Comparison of ENCODE assay signal across 10 cellular contexts in genomic region chr9:134375430-134376385, GRCh38. TPM values are rescaled to one million over a fixed set of nuclear protein-coding genes. Genes with fewer than 3 reads are reported as not detected.
A peak's percentile ranks its signal among the peaks of the same experiment; 100 is the strongest.
DNase-seq lines count a peak whose midpoint lies in the region; ATAC-seq and TF ChIP-seq lines count a peak whose summit lies in the region.
"Had no signal": no experiment of that assay in that cellular context is flagged by ENCODE, and none has a peak within 500 bp of the region (broad histone marks: within the 10 kb centered on the region; RNA-seq: fewer than 3 reads in every experiment).

No MANE protein-coding gene starts in this region.

- peaks cover 4% of the 10 kb centered on the region; the same call in 1 of the 2 replicates for H3K4me1 ChIP-seq in HEK293 (ENCODE audit: control insufficient read depth, insufficient read depth, low read length)
- peaks cover 97 to 100% of the 10 kb centered on the region in 2 donors for H3K4me1 ChIP-seq in gastrocnemius medialis

- no peaks in the 10 kb centered on the region for H3K27me3 ChIP-seq in gastrocnemius medialis

- CTCF ChIA-PET in HEK293 (lab: Yijun Ruan, JAX) = no interaction called here

- no peaks in the 10 kb centered on the region for H3K9me3 ChIP-seq in HEK293 (ENCODE audit: control insufficient read depth, insufficient read depth, low read depth, low read length)
- no peaks in the 10 kb centered on the region for H3K9me3 ChIP-seq in gastrocnemius medialis

- intact Hi-C loops in gastrocnemius medialis (cut with DNase I; ENCODE audit: low total_unique reads) = loop anchor here (1.0 to 2.0 kb wide), 4 partner anchors 35 to 67 kb away; no protein-coding TSS in a partner anchor

- POLR2A ChIA-PET in HEK293 (lab: Yijun Ruan, JAX) = no interaction called here

- H3K4me3 ChIP-seq in HEK293 (ENCODE audit: low read depth, low read length) = no peak overlapping the region
- peak overlapping the region; percentile 35 to 56 (median 47) for H3K4me3 ChIP-seq in gastrocnemius medialis

- peak in 1 of 2 donors; percentile 74 for TF ChIP-seq POLR2A in gastrocnemius medialis (IDR thresholded peaks at IDR 0.05)

- no peak for TF ChIP-seq CTCF in HEK293 (tag by site-specific recombination; IDR thresholded peaks at IDR 0.05)
- TF ChIP-seq CTCF in gastrocnemius medialis (IDR thresholded peaks at IDR 0.05 in 4 of 5, conservative IDR thresholded peaks at IDR 0.05 in 1 of 5) = peak in 2 of 5 experiments; percentile 28 to 36

- peak; percentile 31 to 34 for ATAC-seq in gastrocnemius medialis
- no peak for ATAC-seq in HG03432 (IDR thresholded peaks at IDR 0.05; ENCODE audit: unreplicated experiment)

- in situ Hi-C loops in gastrocnemius medialis (cut with MboI; ENCODE audit: low sequenced_read_pairs in 4 of 4) = no loop called here

- DNase-seq in brain pericyte (ENCODE audit: low read depth, low spot score) (peak; percentile 93), iPS-NIHi7 (ENCODE audit: extremely low spot score) (peak; percentile 43), gastrocnemius medialis (peak; percentile 85 to 96), NCI-H345 treated with DMSO at 0.1 percent for 48 hours (lab: John Stamatoyannopoulos, UW; ENCODE audit: unreplicated experiment) (no peak), middle frontal gyrus (ENCODE audit: extremely low spot score, low spot score) (no peak)
- no peak for DNase-seq in activated CD4-positive, alpha-beta T cell treated with anti-CD3 and anti-CD28 coated beads, Interleukin-2, amount 50 U/mL, for 48 hours
- DNase-seq: activated CD8-positive, alpha-beta memory T cell treated with anti-CD3 and anti-CD28 coated beads for 24 hours; NCI-H2081 had no signal

- H3K36me3 ChIP-seq in HEK293 (ENCODE audit: control insufficient read depth in 2 of 2, insufficient read depth in 1 of 2, low read length in 2 of 2) (no peaks in the 10 kb centered on the region), gastrocnemius medialis (no peaks in the 10 kb centered on the region)

- H3K27ac ChIP-seq in HEK293 (ENCODE audit: extremely low read depth, low read depth, low read length) = no peak overlapping the region
- H3K27ac ChIP-seq in gastrocnemius medialis = peak overlapping the region; percentile 90 to 100 (median 100)

TF ChIP-seq in HEK293, 187 proteins besides CTCF, POLR2A, EP300 and RAD21:
- TF ChIP-seq ZFHX2 (tag by site-specific recombination; conservative IDR thresholded peaks at IDR 0.05) = peak; percentile 54; the same call in 1 of the 2 replicates
- TF ChIP-seq GLIS1 (tag by site-specific recombination; IDR thresholded peaks at IDR 0.05) = peak; percentile 78
- no peak for TF ChIP-seq ZNF580 (tag by site-specific recombination; IDR thresholded peaks at IDR 0.05)
- no peak for TF ChIP-seq ZNF701 (tag by site-specific recombination; IDR thresholded peaks at IDR 0.05)
- peak; percentile 98 for TF ChIP-seq ZIC2 (tag by site-specific recombination; IDR thresholded peaks at IDR 0.05)
- TF ChIP-seq EGR2 (tag by site-specific recombination; IDR thresholded peaks at IDR 0.05; ENCODE audit: low read depth) = peak; percentile 32; the same call in 1 of the 2 replicates
- TF ChIP-seq WT1 (tag by site-specific recombination; IDR thresholded peaks at IDR 0.05) = no peak
- peak; percentile 63; the same call in 1 of the 2 replicates for TF ChIP-seq ZNF600 (tag by site-specific recombination; IDR thresholded peaks at IDR 0.05)
- TF ChIP-seq ZNF585B (tag by site-specific recombination; IDR thresholded peaks at IDR 0.05) = no peak
- no peak for TF ChIP-seq ZNF792 (tag by site-specific recombination; IDR thresholded peaks at IDR 0.05)
- no peak for TF ChIP-seq ZBTB21 (tag by site-specific recombination; IDR thresholded peaks at IDR 0.05)
- TF ChIP-seq GFI1B (tag by site-specific recombination; IDR thresholded peaks at IDR 0.05) = no peak
- no peak for TF ChIP-seq ZNF549 (tag by site-specific recombination; IDR thresholded peaks at IDR 0.05)
- peak; percentile 71 for TF ChIP-seq ZFP69B (tag by site-specific recombination; IDR thresholded peaks at IDR 0.05)
- peak; percentile 62 for TF ChIP-seq ZNF423 (tag by site-specific recombination; IDR thresholded peaks at IDR 0.05)
- TF ChIP-seq GLIS2 (tag by site-specific recombination; IDR thresholded peaks at IDR 0.05) = peak; percentile 28; the same call in 1 of the 2 replicates
TF ChIP-seq in HEK293: peak in this region for 8.

RNA-seq across cellular contexts. Expression of gene RXRA, which starts 49.5 kb away (rescaled TPM):
- total RNA-seq in gastrocnemius medialis = 100 to 1,000 TPM in 3 of 4 donors, 10 to 100 TPM in 1; 70.8 to 224 (median 160) TPM

Comparison
In these comparisons a context has a peak if more than half of its experiments do, and no peak if none do; other contexts are left out.
1. DNase-seq: peak in brain pericyte (single experiment), iPS-NIHi7 (single experiment) and gastrocnemius medialis (2 of 2); none in activated CD4-positive, alpha-beta T cell treated with anti-CD3 and anti-CD28 coated beads, Interleukin-2, amount 50 U/mL, for 48 hours (0 of 2), NCI-H345 treated with DMSO at 0.1 percent for 48 hours (single experiment) and middle frontal gyrus (single experiment).